ENCODE assay signal across 8 cellular contexts in the genomic region with DNA sequence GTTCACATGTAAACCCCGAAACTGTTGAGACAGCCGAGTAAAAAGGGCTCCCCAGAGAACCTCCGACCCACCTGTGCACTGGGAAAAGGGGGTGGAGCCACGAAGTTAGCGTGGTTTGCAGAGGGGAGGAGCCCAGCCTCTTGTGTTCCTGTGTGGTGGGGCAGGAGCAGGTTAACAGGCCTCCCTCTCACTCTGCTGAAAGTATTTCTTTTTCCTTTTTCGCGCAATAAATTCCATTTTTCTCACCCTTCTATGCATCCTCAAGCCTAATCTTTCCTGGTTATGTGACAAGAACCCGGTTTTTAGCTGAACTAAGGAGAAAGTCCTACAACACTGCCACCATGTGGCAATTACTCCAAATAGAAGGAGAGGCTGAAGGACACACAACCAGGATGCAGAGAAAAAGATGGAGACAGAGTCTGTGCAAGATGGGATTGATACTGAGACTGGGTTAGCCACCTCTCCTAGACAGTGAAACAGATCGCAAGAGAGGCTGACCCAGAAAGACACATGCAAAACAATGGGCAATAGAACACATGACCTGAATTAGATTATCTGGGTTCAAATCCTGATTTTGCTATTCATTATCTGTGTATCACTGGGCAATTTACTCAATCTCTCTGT.
DNase-seq lines count a peak whose midpoint lies in the region; ATAC-seq and TF ChIP-seq lines count a peak whose summit lies in the region.

No MANE protein-coding gene starts in this region.

- TF ChIP-seq CTCF in neural crest cell (conservative IDR thresholded peaks at IDR 0.05), result peak; percentile 90

- no peaks in the 10 kb centered on the region for H3K9me3 Mint-ChIP-seq in activated T-cell treated with anti-CD3 and anti-CD28 coated beads, Interleukin-2, amount 50 U/mL, for 4 hours
- H3K9me3 Mint-ChIP-seq in neural crest cell, result no peaks in the 10 kb centered on the region

- no peak overlapping the region for H3K27ac Mint-ChIP-seq in neural crest cell (ENCODE audit: unreplicated experiment)

- no peaks in the 10 kb centered on the region for H3K36me3 Mint-ChIP-seq in activated T-cell treated with anti-CD3 and anti-CD28 coated beads, Interleukin-2, amount 50 U/mL, for 4 hours (ENCODE audit: insufficient read depth)
- no peaks in the 10 kb centered on the region for H3K36me3 Mint-ChIP-seq in neural crest cell (ENCODE audit: low read depth)

- H3K4me1 Mint-ChIP-seq in activated T-cell treated with anti-CD3 and anti-CD28 coated beads, Interleukin-2, amount 50 U/mL, for 4 hours (ENCODE audit: low read depth), result peaks cover 2% of the 10 kb centered on the region
- H3K4me1 Mint-ChIP-seq in neural crest cell, result peaks cover 7% of the 10 kb centered on the region

- H3K27me3 Mint-ChIP-seq in activated T-cell treated with anti-CD3 and anti-CD28 coated beads, Interleukin-2, amount 50 U/mL, for 4 hours (ENCODE audit: low read depth), result peaks cover 43% of the 10 kb centered on the region
- peaks cover 68% of the 10 kb centered on the region for H3K27me3 Mint-ChIP-seq in neural crest cell (ENCODE audit: low read depth)

- DNase-seq in COLO668 (lab: John Stamatoyannopoulos, UW; ENCODE audit: unreplicated experiment) (peak; percentile 35), HT-29 (ENCODE audit: low spot score) (peak; percentile 85), NOMO-1 (lab: John Stamatoyannopoulos, UW; ENCODE audit: unreplicated experiment in 2 of 2) (peak; percentile 26 to 36), fibroblast of peridontal ligament (ENCODE audit: extremely low read depth) (peak; percentile 80), neural crest cell (ENCODE audit: low read depth, low spot score) (peak; percentile 53)
- peak; percentile 14 for DNase-seq in activated T-cell treated with anti-CD3 and anti-CD28 coated beads, Interleukin-2, amount 50 U/mL, for 4 hours

- ATAC-seq in GM19372 (IDR thresholded peaks at IDR 0.05; ENCODE audit: low read depth, unreplicated experiment) (peak; percentile 79), HG03571 (IDR thresholded peaks at IDR 0.05; ENCODE audit: unreplicated experiment) (no peak)
- peak; percentile 82 to 84 for ATAC-seq in activated T-cell treated with anti-CD3 and anti-CD28 coated beads, Interleukin-2, amount 50 U/mL, for 4 hours

- peak overlapping the region; percentile 73 for H3K4me3 Mint-ChIP-seq in activated T-cell treated with anti-CD3 and anti-CD28 coated beads, Interleukin-2, amount 50 U/mL, for 4 hours
- H3K4me3 Mint-ChIP-seq in neural crest cell, result peak overlapping the region; percentile 11

Comparison
In these comparisons a context has a peak if more than half of its experiments do, and no peak if none do; other contexts are left out.
1. DNase-seq: peak in every context shown above with its lines; median percentile 85 in HT-29; 80 in fibroblast of peridontal ligament; 53 in neural crest cell; 35 in COLO668; 31 in NOMO-1; 14 in activated T-cell treated with anti-CD3 and anti-CD28 coated beads, Interleukin-2, amount 50 U/mL, for 4 hours.